8 cellular contexts compared by ENCODE assay signal in the genomic region with DNA sequence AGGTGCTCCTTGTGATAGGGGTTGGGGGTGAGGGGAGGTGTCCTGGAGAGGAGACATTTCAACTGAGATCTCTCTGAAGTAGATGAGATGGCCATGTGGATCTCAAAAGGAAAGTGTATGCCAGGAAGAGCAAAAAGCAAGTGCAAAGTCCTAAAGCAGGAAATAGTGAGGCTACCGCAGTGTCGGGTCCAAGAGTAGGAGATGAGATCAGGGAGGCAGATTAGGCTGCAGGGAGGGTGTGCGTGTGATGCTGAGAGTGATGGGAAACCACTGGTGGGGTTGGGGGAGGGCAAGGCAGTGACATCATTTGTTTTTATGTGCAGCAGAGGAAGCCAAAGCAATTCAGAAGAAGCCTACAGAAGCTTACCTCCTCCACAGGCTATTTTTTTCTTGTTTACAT. TPM values are rescaled to one million over a fixed set of nuclear protein-coding genes. Genes with fewer than 3 reads are reported as not detected.
DNase-seq lines count a peak whose midpoint lies in the region; ATAC-seq and TF ChIP-seq lines count a peak whose summit lies in the region.

No MANE protein-coding gene starts in this region.

- H3K4me3 Mint-ChIP-seq in activated T-cell treated with anti-CD3 and anti-CD28 coated beads, Interleukin-2, amount 50 U/mL, for 72 hours: peak overlapping the region; percentile 74 to 77

- no peaks in the 10 kb centered on the region for H3K9me2 ChIP-seq in OCI-LY7 (ENCODE audit: insufficient read depth, low read length)

- peak; percentile 73 to 75 for ATAC-seq in activated T-cell treated with anti-CD3 and anti-CD28 coated beads, Interleukin-2, amount 50 U/mL, for 72 hours (replicated peaks in 1 of 2)

- BruUV-seq in OCI-LY7 (replicated peaks; lab: Mats Ljungman, UMichigan): no TSS peak

- intact Hi-C loops in OCI-LY7 (cut with micrococcal nuclease; ENCODE audit: unreplicated experiment): no loop called here

- H3K9me3 Mint-ChIP-seq in activated T-cell treated with anti-CD3 and anti-CD28 coated beads, Interleukin-2, amount 50 U/mL, for 72 hours: peaks cover 0 to 3% of the 10 kb centered on the region in 2 donors

- H3K27ac ChIP-seq in OCI-LY7 (ENCODE audit: low read depth, low read length, poor library complexity, severe bottlenecking): no peak overlapping the region

- no peaks in the 10 kb centered on the region for H4K20me1 ChIP-seq in OCI-LY7 (ENCODE audit: insufficient read depth, low read length)

- H2AFZ ChIP-seq in OCI-LY7 (ENCODE audit: low read length): no peak overlapping the region

- no peak overlapping the region for H3K4me3 ChIP-seq in Jurkat, Clone E6-1 (ENCODE audit: low read length)
- no peak overlapping the region for H3K4me3 ChIP-seq in OCI-LY7 (ENCODE audit: low read depth, low read length, poor library complexity, severe bottlenecking)

- POLR2A ChIA-PET in OCI-LY7 (lab: Charles Lee): no interaction called here

- peak overlapping the region; percentile 69 for H3K27ac Mint-ChIP-seq in activated T-cell treated with anti-CD3 and anti-CD28 coated beads, Interleukin-2, amount 50 U/mL, for 72 hours

- no peaks in the 10 kb centered on the region for H3K9me3 ChIP-seq in OCI-LY7 (ENCODE audit: low read length)

- H3K4me1 ChIP-seq in OCI-LY7 (ENCODE audit: insufficient read depth, low read length, poor library complexity, severe bottlenecking): peaks cover 26% of the 10 kb centered on the region

- no peak for TF ChIP-seq CTCF in OCI-LY7 (conservative IDR thresholded peaks at IDR 0.05; ENCODE audit: low read length)

- CTCF ChIA-PET in OCI-LY7 (lab: Charles Lee; ENCODE audit: unreplicated experiment): no interaction called here

- peaks cover 97% of the 10 kb centered on the region for H3K4me1 Mint-ChIP-seq in activated T-cell treated with anti-CD3 and anti-CD28 coated beads, Interleukin-2, amount 50 U/mL, for 72 hours (ENCODE audit: low read depth)

- no peaks in the 10 kb centered on the region for H3K36me3 Mint-ChIP-seq in activated T-cell treated with anti-CD3 and anti-CD28 coated beads, Interleukin-2, amount 50 U/mL, for 72 hours (ENCODE audit: insufficient read depth in 2 of 2)

- H3K36me3 ChIP-seq in OCI-LY7 (ENCODE audit: insufficient read depth, low read length): no peaks in the 10 kb centered on the region

- H3K79me2 ChIP-seq in OCI-LY7 (ENCODE audit: insufficient read depth, low read depth, low read length): no peaks in the 10 kb centered on the region

- H3K27me3 Mint-ChIP-seq in activated T-cell treated with anti-CD3 and anti-CD28 coated beads, Interleukin-2, amount 50 U/mL, for 72 hours (ENCODE audit: low read depth): no peaks in the 10 kb centered on the region

- no peak overlapping the region; the same call in 1 of the 2 replicates for H3K4me2 ChIP-seq in OCI-LY7 (ENCODE audit: low read length)

- DNase-seq in ELF-1 (ENCODE audit: low read depth, low spot score) (peak; percentile 26), kidney glomerular epithelial cell (lab: John Stamatoyannopoulos, UW) (peak; percentile 96), OCI-LY7 (ENCODE audit: low spot score) (no peak), GF-D8 (lab: John Stamatoyannopoulos, UW) (no peak), NCI-H2029 (lab: John Stamatoyannopoulos, UW) (no peak)
- DNase-seq in Jurkat, Clone E6-1 (ENCODE audit: low read depth, low spot score): peak; percentile 87
- DNase-seq in activated T-cell treated with anti-CD3 and anti-CD28 coated beads, Interleukin-2, amount 50 U/mL, for 72 hours: peak; percentile 84 to 86
- peak in 4 of 6 experiments; percentile 43 to 63 (median 50) for DNase-seq in stimulated activated naive CD4-positive, alpha-beta T cell (lab: John Stamatoyannopoulos, UW)

RNA-seq across cellular contexts. Expression of gene CDH13, which starts 28.5 kb away (rescaled TPM):
- not detected for polyA plus RNA-seq in Jurkat, Clone E6-1 (2012; ENCODE audit: insufficient read depth, insufficient read length)
- total RNA-seq in activated T-cell treated with anti-CD3 and anti-CD28 coated beads, Interleukin-2, amount 50 U/mL, for 72 hours: not detected
- total RNA-seq in OCI-LY7 (2014; rRNA removed; shearing (Covaris generic)): not detected in 2 replicates
- not detected in 2 replicates for total RNA-seq in OCI-LY7 (2022)

Comparison
In these comparisons a context has a peak if more than half of its experiments do, and no peak if none do; other contexts are left out.
1. DNase-seq: peak in ELF-1 (single experiment), Jurkat, Clone E6-1 (single experiment), activated T-cell treated with anti-CD3 and anti-CD28 coated beads, Interleukin-2, amount 50 U/mL, for 72 hours (2 of 2), kidney glomerular epithelial cell (single experiment) and stimulated activated naive CD4-positive, alpha-beta T cell (4 of 6); none in OCI-LY7 (single experiment), GF-D8 (single experiment) and NCI-H2029 (single experiment).